1 cellular context compared by ENCODE assay signal in genomic region chr6:53042112-53042511, GRCh38.
TF ChIP-seq lines count a peak whose summit lies in the region.

No MANE protein-coding gene starts in this region.

TF ChIP-seq in HCT116, 20 proteins besides CTCF, POLR2A, EP300 and RAD21 (continued from another document):
- peak; percentile 68; the same call in 1 of the 2 replicates for TF ChIP-seq SP1 (IDR thresholded peaks at IDR 0.05; ENCODE audit: low read depth)
- TF ChIP-seq ZBTB33 (IDR thresholded peaks at IDR 0.05; ENCODE audit: extremely low read depth, insufficient replicate concordance, low read length): no peak
- TF ChIP-seq YY1 (IDR thresholded peaks at IDR 0.05; ENCODE audit: extremely low read depth, insufficient replicate concordance, low read depth, low read length): no peak
- no peak for TF ChIP-seq ZFX (IDR thresholded peaks at IDR 0.05)
- TF ChIP-seq MAX (IDR thresholded peaks at IDR 0.05): no peak
- peak; percentile 82 for TF ChIP-seq JUND (IDR thresholded peaks at IDR 0.05)
- TF ChIP-seq CBX3 (IDR thresholded peaks at IDR 0.05; ENCODE audit: low read depth): peak; percentile 66; the same call in 1 of the 2 replicates
